ENCODE assay signal across 11 cellular contexts in genomic region chr14:105601360-105602242, GRCh38.
"Had no signal": no experiment of that assay in that cellular context is flagged by ENCODE, and none has a peak within 500 bp of the region (broad histone marks: within the 10 kb centered on the region; RNA-seq: fewer than 3 reads in every experiment).

No MANE protein-coding gene starts in this region.

- H3K9me3 ChIP-seq: colonic mucosa, gastroesophageal sphincter had no signal

- H3K4me1 ChIP-seq: colonic mucosa, gastroesophageal sphincter, neural progenitor cell had no signal

- H3K9ac ChIP-seq: neural progenitor cell had no signal

- H3K36me3 ChIP-seq: colonic mucosa, gastroesophageal sphincter, neural progenitor cell had no signal

- H3K27me3 ChIP-seq: colonic mucosa, gastroesophageal sphincter, neural progenitor cell had no signal

- ATAC-seq: gastroesophageal sphincter, WTC11 had no signal

- H3K27ac ChIP-seq: colonic mucosa, epithelial cell of prostate, gastroesophageal sphincter, neural progenitor cell had no signal

- H2AFZ ChIP-seq: neural progenitor cell had no signal

- DNase-seq: activated naive CD4-positive, alpha-beta T cell treated with anti-CD3 and anti-CD28 coated beads for 36 hours; effector CD8-positive, alpha-beta T cell; kidney glomerular epithelial cell; midbrain; retina; substantia nigra had no signal

- H3K4me3 ChIP-seq: colonic mucosa, gastroesophageal sphincter, neural progenitor cell had no signal

- H3K4me2 ChIP-seq: neural progenitor cell had no signal
